In the genomic region with DNA sequence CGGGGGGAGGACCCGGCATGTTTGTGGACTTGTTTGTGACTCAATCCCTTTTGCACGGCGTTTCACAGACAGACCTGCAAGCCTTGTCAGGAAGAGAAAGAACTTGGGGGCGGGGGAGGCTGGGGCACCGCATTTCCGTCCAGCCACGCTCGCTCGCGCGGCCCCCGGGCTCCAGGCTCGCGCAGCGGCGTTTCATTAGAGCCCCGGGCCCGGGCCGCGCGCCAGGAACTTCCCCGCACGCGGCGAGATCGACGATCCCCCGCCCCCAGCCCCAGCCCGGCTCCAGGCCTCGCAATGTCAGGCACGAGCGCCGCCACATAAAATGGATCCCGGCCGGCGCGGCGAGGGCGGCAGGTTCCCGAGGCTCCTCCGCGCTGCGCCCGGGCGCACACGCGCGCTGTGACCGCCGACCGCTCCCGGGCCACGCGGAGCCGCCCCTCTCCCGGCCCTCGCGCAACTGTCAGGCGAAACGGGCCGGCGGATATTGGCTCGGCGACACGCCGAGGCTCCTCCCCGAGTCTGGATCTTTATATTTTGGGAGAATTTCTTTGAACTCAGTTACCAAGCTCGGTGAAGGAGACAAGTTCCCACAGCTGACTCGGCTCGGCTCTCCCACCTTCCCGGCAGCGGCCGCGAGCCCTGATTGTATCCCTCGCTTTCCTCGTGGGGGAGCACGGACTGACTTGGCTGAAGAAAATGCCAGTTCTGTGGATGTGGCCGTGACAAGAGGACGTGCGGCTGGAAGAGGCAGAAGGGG, we compare ENCODE assay signal across 1 cellular context.
A peak's percentile ranks its signal among the peaks of the same experiment; 100 is the strongest.
TF ChIP-seq lines count a peak whose summit lies in the region.

Gene KIF26B (plus strand): TSS at position 557 of the 757 bp plus-strand sequence. CDS start 440 bp downstream, outside the sequence.

TF ChIP-seq in SK-N-SH, 30 proteins besides CTCF, POLR2A, EP300 and RAD21 (continued from another document):
- TF ChIP-seq REST (IDR thresholded peaks at IDR 0.05; ENCODE audit: low read depth, low read length) (no peak), SMC3 (IDR thresholded peaks at IDR 0.05; ENCODE audit: low read depth, low read length) (peak; percentile 13; the same call in 1 of the 2 replicates), TEAD4 (IDR thresholded peaks at IDR 0.05; ENCODE audit: borderline replicate concordance, insufficient read depth) (no peak), NRF1 (IDR thresholded peaks at IDR 0.05; ENCODE audit: low read depth, low read length) (no peak), GABPA (IDR thresholded peaks at IDR 0.05; ENCODE audit: low read depth) (no peak), YY1 (IDR thresholded peaks at IDR 0.05; ENCODE audit: low read depth) (0 out of 2 replicates have a peak, but pooled peaks have one; percentile 44), MEF2A (IDR thresholded peaks at IDR 0.05; ENCODE audit: borderline replicate concordance, low read depth) (no peak), MAX (IDR thresholded peaks at IDR 0.05; ENCODE audit: low read depth) (peak; percentile 33; the same call in 1 of the 2 replicates), FOXM1 (IDR thresholded peaks at IDR 0.05; ENCODE audit: low read depth) (no peak), FOSL2 (IDR thresholded peaks at IDR 0.05; ENCODE audit: borderline replicate concordance, low read depth) (no peak), CHD2 (IDR thresholded peaks at IDR 0.05; ENCODE audit: low read length, partially characterized antibody) (no peak), TCF12 (IDR thresholded peaks at IDR 0.05) (no peak), FOXJ3 (CRISPR knock-in tag; IDR thresholded peaks at IDR 0.05) (no peak), TAF1 (IDR thresholded peaks at IDR 0.05; ENCODE audit: borderline replicate concordance, low read depth, low read length) (no peak)
- TF ChIP-seq, protein P1, sequence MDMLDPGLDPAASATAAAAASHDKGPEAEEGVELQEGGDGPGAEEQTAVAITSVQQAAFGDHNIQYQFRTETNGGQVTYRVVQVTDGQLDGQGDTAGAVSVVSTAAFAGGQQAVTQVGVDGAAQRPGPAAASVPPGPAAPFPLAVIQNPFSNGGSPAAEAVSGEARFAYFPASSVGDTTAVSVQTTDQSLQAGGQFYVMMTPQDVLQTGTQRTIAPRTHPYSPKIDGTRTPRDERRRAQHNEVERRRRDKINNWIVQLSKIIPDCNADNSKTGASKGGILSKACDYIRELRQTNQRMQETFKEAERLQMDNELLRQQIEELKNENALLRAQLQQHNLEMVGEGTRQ (IDR thresholded peaks at IDR 0.05; ENCODE audit: borderline replicate concordance, low read depth, low read length), result no peak
